In genomic region chr18:49904871-49905555, GRCh38 we compare ENCODE assay signal across 26 cellular contexts.
"Had no signal": no experiment of that assay in that cellular context is flagged by ENCODE, and none has a peak within 500 bp of the region (broad histone marks: within the 10 kb centered on the region; RNA-seq: fewer than 3 reads in every experiment).

No MANE protein-coding gene starts in this region.

- H3K36me3 ChIP-seq: cardiac muscle cell, SJCRH30 had no signal

- H3K27ac ChIP-seq: cardiac muscle cell, Peyer's patch, RWPE1, SJCRH30 had no signal

- H3K4me3 ChIP-seq: cardiac muscle cell, Peyer's patch, SJCRH30 had no signal

- FAIRE-seq: astrocyte had no signal

- DNase-seq: activated CD4-positive, alpha-beta T cell treated with anti-CD3 and anti-CD28 coated beads for 4 hours; activated CD8-positive, alpha-beta T cell treated with anti-CD3 and anti-CD28 coated beads for 36 hours; activated effector memory CD4-positive, alpha-beta T cell treated with anti-CD3 and anti-CD28 coated beads, Interleukin-2, amount 50 U/mL, for 16 hours; activated naive CD4-positive, alpha-beta T cell treated with Interleukin-2 at 50 U/mL for 16 hours; activated T-cell treated with anti-CD3 and anti-CD28 coated beads, Interleukin-2, amount 50 U/mL, for 24 hours; amygdala; Kasumi-1; KBM-7; NCI-H1048; NCI-H146; NCI-H187 treated with DMSO at 0.1 percent for 48 hours; NCI-H2081 treated with DMSO at 0.1 percent for 48 hours; NCI-H526; NCI-H774; NK-92 treated with Interleukin-12 subunit alpha and Interleukin-12 subunit beta, amount 100 ng/mL, for 24 hours; Peyer's patch; Right ventricle myocardium superior; SJCRH30; SK-N-SH had no signal

- ATAC-seq: activated CD4-positive, CD25-positive, alpha-beta regulatory T cell treated with anti-CD3 and anti-CD28 coated beads, Interleukin-2, amount 50 U/mL, for 24 hours; activated CD8-positive, alpha-beta T cell treated with anti-CD3 and anti-CD28 coated beads for 36 hours had no signal

- H3K4me3 Mint-ChIP-seq: activated CD8-positive, alpha-beta T cell treated with anti-CD3 and anti-CD28 coated beads for 36 hours; activated naive CD8-positive, alpha-beta T cell; activated T-cell treated with anti-CD3 and anti-CD28 coated beads, Interleukin-2, amount 50 U/mL, for 24 hours; brain; T-helper 1 cell treated with Interleukin-12 subunit alpha and Interleukin-12 subunit beta and Interleukin-4 antibody, amounts not matched to agents 30 μg/mL and 1 μg/mL, for 36 hours had no signal

- H3K27ac Mint-ChIP-seq: activated CD8-positive, alpha-beta T cell treated with anti-CD3 and anti-CD28 coated beads for 36 hours; activated naive CD8-positive, alpha-beta T cell; activated T-cell treated with anti-CD3 and anti-CD28 coated beads, Interleukin-2, amount 50 U/mL, for 24 hours; brain; T-helper 1 cell treated with Interleukin-12 subunit alpha and Interleukin-12 subunit beta and Interleukin-4 antibody, amounts not matched to agents 30 μg/mL and 1 μg/mL, for 36 hours had no signal

- H3K36me3 Mint-ChIP-seq: activated naive CD8-positive, alpha-beta T cell; brain had no signal

- H3K9me3 ChIP-seq: Peyer's patch, SJCRH30, SK-N-SH had no signal

- H3K9me3 Mint-ChIP-seq: activated CD8-positive, alpha-beta T cell treated with anti-CD3 and anti-CD28 coated beads for 36 hours; activated T-cell treated with anti-CD3 and anti-CD28 coated beads, Interleukin-2, amount 50 U/mL, for 24 hours; T-helper 1 cell treated with Interleukin-12 subunit alpha and Interleukin-12 subunit beta and Interleukin-4 antibody, amounts not matched to agents 30 μg/mL and 1 μg/mL, for 36 hours had no signal

- H3K27me3 ChIP-seq: cardiac muscle cell, Peyer's patch, SJCRH30 had no signal

- H3K27me3 Mint-ChIP-seq: activated CD8-positive, alpha-beta T cell treated with anti-CD3 and anti-CD28 coated beads for 36 hours had no signal

- H3K9ac ChIP-seq: SK-N-SH had no signal

- H3K4me2 ChIP-seq: SK-N-SH had no signal

- H3K4me1 ChIP-seq: Peyer's patch, SJCRH30 had no signal
